1 cellular context compared by ENCODE assay signal in the genomic region with DNA sequence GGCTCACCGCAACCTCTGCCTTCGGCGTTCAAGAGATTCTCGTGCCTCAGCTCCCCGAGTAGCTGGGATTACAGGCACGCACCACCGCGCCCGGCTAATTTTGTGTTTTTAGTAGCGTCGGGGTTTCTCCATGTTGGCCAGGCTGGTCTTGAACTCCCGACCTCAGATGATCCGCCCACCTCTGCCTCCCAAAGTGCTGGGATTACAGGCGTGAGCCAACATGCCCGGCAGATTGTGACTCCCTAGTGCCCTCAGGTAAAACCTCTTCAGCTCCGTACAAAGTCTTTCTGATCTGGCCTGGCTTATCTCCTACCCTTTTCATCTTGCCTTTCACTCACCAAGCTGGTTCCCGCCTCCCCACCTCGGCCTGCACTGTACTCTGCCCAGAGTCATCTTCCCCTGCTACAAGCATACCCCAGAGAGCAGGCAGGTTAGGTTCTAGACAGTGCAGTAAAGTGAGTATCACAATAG.
TF ChIP-seq lines count a peak whose summit lies in the region.

No MANE protein-coding gene starts in this region.

TF ChIP-seq in WTC11, 78 proteins besides CTCF, POLR2A, EP300 and RAD21 (continued from another document):
- no peak for TF ChIP-seq JAZF1 (CRISPR knock-in tag; IDR thresholded peaks at IDR 0.05)
TF ChIP-seq in WTC11: peak in this region for 0.
